19 cellular contexts compared by ENCODE assay signal in genomic region chr15:94242257-94242656, GRCh38.
"Had no signal": no experiment of that assay in that cellular context is flagged by ENCODE, and none has a peak within 500 bp of the region (broad histone marks: within the 10 kb centered on the region; RNA-seq: fewer than 3 reads in every experiment).

No MANE protein-coding gene starts in this region.

- H3K27me3 Mint-ChIP-seq: activated CD4-positive, alpha-beta T cell treated with anti-CD3 and anti-CD28 coated beads, Interleukin-2, amount 10 ng/mL, durations not matched to agents 7 days and 5 days; activated CD8-positive, alpha-beta T cell treated with anti-CD3 and anti-CD28 coated beads for 36 hours; activated naive CD8-positive, alpha-beta T cell; activated T-helper 17 cell treated with anti-CD3 and anti-CD28 coated beads, Interleukin-2, amount 50 U/mL, for 72 hours had no signal

- H3K9me3 Mint-ChIP-seq: activated CD8-positive, alpha-beta T cell treated with anti-CD3 and anti-CD28 coated beads for 36 hours; activated T-helper 17 cell treated with anti-CD3 and anti-CD28 coated beads, Interleukin-2, amount 50 U/mL, for 72 hours; nephron progenitor cell had no signal

- H3K4me3 Mint-ChIP-seq: activated CD4-positive, alpha-beta T cell treated with anti-CD3 and anti-CD28 coated beads, Interleukin-2, amount 10 ng/mL, durations not matched to agents 7 days and 5 days; activated CD8-positive, alpha-beta T cell treated with anti-CD3 and anti-CD28 coated beads for 36 hours; activated naive CD8-positive, alpha-beta T cell; activated T-helper 17 cell treated with anti-CD3 and anti-CD28 coated beads, Interleukin-2, amount 50 U/mL, for 72 hours; nephron progenitor cell had no signal

- DNase-seq: activated CD4-positive, alpha-beta T cell treated with anti-CD3 and anti-CD28 coated beads, Interleukin-2, amount 10 ng/mL, durations not matched to agents 7 days and 5 days; activated CD8-positive, alpha-beta T cell treated with anti-CD3 and anti-CD28 coated beads for 36 hours; activated naive CD4-positive, alpha-beta T cell; activated T-cell treated with anti-CD3 and anti-CD28 coated beads, Interleukin-2, amount 50 U/mL, for 1 hour; amniotic stem cell; colonic mucosa; heart left ventricle; islet precursor cell; left cardiac atrium; nephron progenitor cell; retina; stimulated activated CD4-positive, alpha-beta T cell treated with anti-CD3 and anti-CD28 coated beads, Interleukin-4, amount 100 ng/mL, for 24 hours; stimulated activated naive CD4-positive, alpha-beta T cell treated with Interleukin-2 at 50 U/mL for 16 hours; T-helper 1 cell; upper lobe of left lung had no signal

- ATAC-seq: activated CD8-positive, alpha-beta T cell treated with anti-CD3 and anti-CD28 coated beads for 36 hours; activated T-helper 17 cell treated with anti-CD3 and anti-CD28 coated beads, Interleukin-2, amount 50 U/mL, for 72 hours; gastroesophageal sphincter; heart left ventricle; SK-N-SH treated with all-trans-retinoic acid at 6 μM for 48 hours had no signal

- H3K4me1 Mint-ChIP-seq: nephron progenitor cell had no signal

- H3K27ac Mint-ChIP-seq: activated CD4-positive, alpha-beta T cell treated with anti-CD3 and anti-CD28 coated beads, Interleukin-2, amount 10 ng/mL, durations not matched to agents 7 days and 5 days; activated CD8-positive, alpha-beta T cell treated with anti-CD3 and anti-CD28 coated beads for 36 hours; activated naive CD8-positive, alpha-beta T cell; activated T-helper 17 cell treated with anti-CD3 and anti-CD28 coated beads, Interleukin-2, amount 50 U/mL, for 72 hours; nephron progenitor cell had no signal
